ENCODE assay signal across 1 cellular context in genomic region chr12:116644806-116645205, GRCh38.
TF ChIP-seq lines count a peak whose summit lies in the region.

No MANE protein-coding gene starts in this region.

TF ChIP-seq in H1, 55 proteins besides CTCF, POLR2A, EP300 and RAD21:
- TF ChIP-seq TEAD4 (IDR thresholded peaks at IDR 0.05; ENCODE audit: low read depth, low read length) (no peak), KDM5A (IDR thresholded peaks at IDR 0.05; ENCODE audit: low read length) (no peak), SP2 (IDR thresholded peaks at IDR 0.05; ENCODE audit: low read length) (no peak), SIN3A (conservative IDR thresholded peaks at IDR 0.05 in 1 of 2, IDR thresholded peaks at IDR 0.05 in 1 of 2; ENCODE audit: low read depth in 1 of 2, low read length in 2 of 2) (no peak), POU5F1 (IDR thresholded peaks at IDR 0.05; ENCODE audit: low read depth, low read length) (no peak), BCL11A (IDR thresholded peaks at IDR 0.05; ENCODE audit: low read depth in 2 of 2, low read length in 2 of 2) (no peak), CHD7 (IDR thresholded peaks at IDR 0.05; ENCODE audit: insufficient replicate concordance, low read length) (no peak)
- TF ChIP-seq, protein P1, sequence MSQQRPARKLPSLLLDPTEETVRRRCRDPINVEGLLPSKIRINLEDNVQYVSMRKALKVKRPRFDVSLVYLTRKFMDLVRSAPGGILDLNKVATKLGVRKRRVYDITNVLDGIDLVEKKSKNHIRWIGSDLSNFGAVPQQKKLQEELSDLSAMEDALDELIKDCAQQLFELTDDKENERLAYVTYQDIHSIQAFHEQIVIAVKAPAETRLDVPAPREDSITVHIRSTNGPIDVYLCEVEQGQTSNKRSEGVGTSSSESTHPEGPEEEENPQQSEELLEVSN (IDR thresholded peaks at IDR 0.05): no peak
